In the genomic region with DNA sequence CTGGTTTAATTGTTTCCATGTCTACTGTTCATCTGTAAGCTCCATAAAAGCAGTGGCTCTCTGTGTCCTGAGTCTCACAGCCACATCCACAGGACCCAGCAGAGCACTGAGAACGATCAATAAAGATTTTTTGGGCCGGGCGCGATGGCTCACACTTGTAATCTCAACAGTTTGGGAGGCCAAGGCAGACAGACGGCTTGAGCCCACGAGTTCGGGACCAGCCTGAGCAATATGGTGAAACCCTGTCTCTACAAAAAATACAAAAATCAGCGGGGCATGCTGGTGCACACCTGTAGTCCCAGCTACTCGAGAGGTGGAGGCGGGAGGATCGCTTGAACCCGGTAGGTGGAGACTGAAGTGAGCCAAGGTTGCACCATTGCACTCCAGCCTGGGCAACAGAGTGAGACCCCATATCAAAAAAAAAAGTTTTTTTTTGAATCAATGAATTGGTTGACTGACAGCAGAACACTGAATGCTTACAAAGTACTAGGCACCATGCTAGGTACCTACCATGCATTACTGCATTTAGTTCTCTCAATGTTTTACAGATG, we compare ENCODE assay signal across 39 cellular contexts. TPM values are rescaled to one million over a fixed set of nuclear protein-coding genes. Genes with fewer than 3 reads are reported as not detected.
"Had no signal": no experiment of that assay in that cellular context is flagged by ENCODE, and none has a peak within 500 bp of the region (broad histone marks: within the 10 kb centered on the region; RNA-seq: fewer than 3 reads in every experiment).

No MANE protein-coding gene starts in this region.

- H3K27me3 ChIP-seq: brain microvascular endothelial cell, MG63, Peyer's patch had no signal

- ATAC-seq: activated CD8-positive, alpha-beta memory T cell treated with anti-CD3 and anti-CD28 coated beads, Interleukin-2, amount 10 ng/mL, durations not matched to agents 7 days and 5 days; PC-3; SK-N-SH treated with all-trans-retinoic acid at 6 μM for 48 hours had no signal

- H3K9me3 ChIP-seq: MG63, Peyer's patch had no signal

- H3K36me3 ChIP-seq: brain microvascular endothelial cell, MG63, Peyer's patch had no signal

- DNase-seq: activated CD4-positive, alpha-beta memory T cell treated with anti-CD3 and anti-CD28 coated beads, Interleukin-2, amount 10 ng/mL, durations not matched to agents 7 days and 5 days; activated CD4-positive, alpha-beta T cell treated with anti-CD3 and anti-CD28 coated beads for 1 hour; activated CD4-positive, alpha-beta T cell treated with anti-CD3 and anti-CD28 coated beads for 48 hours; activated CD4-positive, CD25-positive, alpha-beta regulatory T cell; activated CD8-positive, alpha-beta memory T cell treated with anti-CD3 and anti-CD28 coated beads for 24 hours; activated CD8-positive, alpha-beta memory T cell treated with anti-CD3 and anti-CD28 coated beads, Interleukin-2, amount 10 ng/mL, durations not matched to agents 7 days and 5 days; activated CD8-positive, alpha-beta memory T cell treated with anti-CD3 and anti-CD28 coated beads, Interleukin-2, amount 50 U/mL, for 48 hours; activated effector memory CD4-positive, alpha-beta T cell treated with anti-CD3 and anti-CD28 coated beads, Interleukin-2, amount 50 U/mL, for 16 hours; activated naive CD4-positive, alpha-beta T cell; activated naive CD4-positive, alpha-beta T cell treated with anti-CD3 and anti-CD28 coated beads, Interleukin-2, amount 50 U/mL, for 16 hours; activated naive CD8-positive, alpha-beta T cell treated with anti-CD3 and anti-CD28 coated beads for 36 hours; activated T-cell treated with anti-CD3 and anti-CD28 coated beads, Interleukin-2, amount 50 U/mL, for 48 hours; amniotic stem cell; aorta; brain microvascular endothelial cell; Kasumi-1; KG1; MG63; MV-4-11; NCI-H1092; NCI-H1436 treated with DMSO at 0.1 percent for 48 hours; NCI-H1694 treated with DMSO at 0.1 percent for 48 hours; NCI-H2029; NCI-H2107; NCI-H2171; NCI-H510A; NCI-H526; NCI-H748 treated with DMSO at 0.1 percent for 48 hours; NK-92 treated with Interleukin-12 subunit alpha and Interleukin-12 subunit beta, amount 100 ng/mL, for 24 hours; PC-3; Peyer's patch; RPMI8226; SIG-M5; T-helper 1 cell; T-helper 2 cell; T-helper 9 cell had no signal

- H3K4me3 ChIP-seq: MG63, Peyer's patch had no signal

- H3K27ac ChIP-seq: brain microvascular endothelial cell, Peyer's patch, VCaP had no signal

RNA-seq across cellular contexts. Expression of a gene that starts 10.0 kb away (rescaled TPM):
- total RNA-seq: aorta, SK-MEL-5 had no signal
- polyA plus RNA-seq: aorta had no signal
